Comparison of ENCODE assay signal across 8 cellular contexts in genomic region chr9:39483880-39484279, GRCh38.
A peak's percentile ranks its signal among the peaks of the same experiment; 100 is the strongest.
DNase-seq lines count a peak whose midpoint lies in the region; ATAC-seq and TF ChIP-seq lines count a peak whose summit lies in the region.
"Not testable (repeated sequence)": the region's sequence is repeated elsewhere in the genome, so short reads cannot be mapped to it uniquely, and the experiment has no call there.

No MANE protein-coding gene starts in this region.

- H3K27me3 Mint-ChIP-seq in T-helper 17 cell = not testable (repeated sequence)

- H3K27ac Mint-ChIP-seq in T-helper 17 cell = not testable (repeated sequence)

- TF ChIP-seq CTCF in GM12865 (IDR thresholded peaks at IDR 0.05; ENCODE audit: insufficient read depth, low read depth, low read length, missing control alignments) = not testable (repeated sequence)

- not testable (repeated sequence) for H3K4me3 Mint-ChIP-seq in T-helper 17 cell

- H3K4me1 Mint-ChIP-seq in T-helper 17 cell = not testable (repeated sequence)

- not testable (repeated sequence) for H3K4me3 ChIP-seq in GM12865 (ENCODE audit: low read depth, low read length)

- ATAC-seq in GM18867 (IDR thresholded peaks at IDR 0.05; ENCODE audit: unreplicated experiment) (peak; percentile 29), GM19372 (IDR thresholded peaks at IDR 0.05; ENCODE audit: low read depth, unreplicated experiment) (peak; percentile 30), GM21526 (IDR thresholded peaks at IDR 0.05; ENCODE audit: low FRiP score, unreplicated experiment) (peak; percentile 20), HG02642 (IDR thresholded peaks at IDR 0.05; ENCODE audit: poor library complexity, unreplicated experiment) (peak; percentile 25), HG03045 (IDR thresholded peaks at IDR 0.05; ENCODE audit: unreplicated experiment) (peak; percentile 7), HG03432 (IDR thresholded peaks at IDR 0.05; ENCODE audit: unreplicated experiment) (peak; percentile 11), T-helper 17 cell (peak; percentile 37)

- H3K9me3 ChIP-seq in T-helper 17 cell (ENCODE audit: control insufficient read depth, low read length, poor library complexity, severe bottlenecking) = not testable (repeated sequence)

- peak; percentile 1 for DNase-seq in GM12865 (ENCODE audit: low read depth)
- not testable (repeated sequence) for DNase-seq in T-helper 17 cell

- not testable (repeated sequence) for H3K36me3 Mint-ChIP-seq in T-helper 17 cell (ENCODE audit: low read depth)
